In genomic region chr6:15423286-15423957, GRCh38 we compare ENCODE assay signal across 20 cellular contexts.
DNase-seq lines count a peak whose midpoint lies in the region; ATAC-seq and TF ChIP-seq lines count a peak whose summit lies in the region.
"Had no signal": no experiment of that assay in that cellular context is flagged by ENCODE, and none has a peak within 500 bp of the region (broad histone marks: within the 10 kb centered on the region; RNA-seq: fewer than 3 reads in every experiment).

No MANE protein-coding gene starts in this region.

- no peak overlapping the region for H3K27ac ChIP-seq in IMR-90 (ENCODE audit: insufficient read depth, low read length)
- H3K27ac ChIP-seq in right atrium auricular region: no peak overlapping the region
- H3K27ac ChIP-seq: lower lobe of right lung, neural progenitor cell, right lobe of liver, SJSA1, uterus had no signal

- H3K9me3 Mint-ChIP-seq in T-helper 2 cell treated with Interferon-gamma antibody and Interleukin-4, amounts not matched to agents 5 μg/mL and 100 μg/mL, for 36 hours: peaks cover 16% of the 10 kb centered on the region
- peaks cover 12% of the 10 kb centered on the region for H3K9me3 Mint-ChIP-seq in activated naive CD8-positive, alpha-beta T cell treated with anti-CD3 and anti-CD28 coated beads for 36 hours
- H3K9me3 Mint-ChIP-seq in natural killer cell: peaks cover 0 to 3% of the 10 kb centered on the region in 2 donors

- no peak overlapping the region for H2AK5ac ChIP-seq in IMR-90 (ENCODE audit: low read depth, low read length)

- no TSS peak for BruUV-seq in IMR-90 (replicated peaks; lab: Mats Ljungman, UMichigan)

- peaks cover 65% of the 10 kb centered on the region for H3K4me1 Mint-ChIP-seq in T-helper 2 cell treated with Interferon-gamma antibody and Interleukin-4, amounts not matched to agents 5 μg/mL and 100 μg/mL, for 36 hours (ENCODE audit: low read depth)
- H3K4me1 Mint-ChIP-seq in activated naive CD8-positive, alpha-beta T cell treated with anti-CD3 and anti-CD28 coated beads for 36 hours: peaks cover 67% of the 10 kb centered on the region
- peaks cover 78 to 83% of the 10 kb centered on the region in 2 donors for H3K4me1 Mint-ChIP-seq in natural killer cell

- peaks cover 69% of the 10 kb centered on the region for H4K20me1 ChIP-seq in IMR-90 (ENCODE audit: insufficient read depth, low read length)

- DNase-seq in T-helper 2 cell treated with Interferon-gamma antibody and Interleukin-4, amounts not matched to agents 5 μg/mL and 100 μg/mL, for 36 hours (ENCODE audit: low spot score): no peak
- DNase-seq in T-helper 2 cell: no peak
- DNase-seq in IMR-90: no peak
- no peak for DNase-seq in activated naive CD8-positive, alpha-beta T cell treated with anti-CD3 and anti-CD28 coated beads for 36 hours
- DNase-seq in natural killer cell: no peak
- DNase-seq in right atrium auricular region (ENCODE audit: low spot score): no peak
- no peak for DNase-seq in C1 segment of cervical spinal cord (lab: John Stamatoyannopoulos, UW)
- no peak for DNase-seq in NCI-H1092 treated with DMSO at 0.1 percent for 48 hours (lab: John Stamatoyannopoulos, UW)
- DNase-seq: 8988T; activated T-cell treated with anti-CD3 and anti-CD28 coated beads, Interleukin-2, amount 50 U/mL, for 4 hours; COR-L47; GDM1; lower lobe of right lung; NCI-H1105; NCI-H2171 treated with DMSO at 0.1 percent for 48 hours; right lobe of liver; stimulated activated CD4-positive, alpha-beta T cell treated with anti-CD3 and anti-CD28 coated beads, Interleukin-4, amount 100 ng/mL, for 1 hour; uterus had no signal

- H3K4ac ChIP-seq in IMR-90 (ENCODE audit: low read depth, low read length): no peak overlapping the region

- H3K9me1 ChIP-seq in IMR-90 (ENCODE audit: insufficient read depth, low read length): peaks cover 14% of the 10 kb centered on the region

- no peak for TF ChIP-seq POLR2A in IMR-90 (IDR thresholded peaks at IDR 0.05; ENCODE audit: low read depth, low read length)

- peaks cover 51% of the 10 kb centered on the region for H3K36me3 Mint-ChIP-seq in T-helper 2 cell treated with Interferon-gamma antibody and Interleukin-4, amounts not matched to agents 5 μg/mL and 100 μg/mL, for 36 hours (ENCODE audit: low read depth)
- peaks cover 73% of the 10 kb centered on the region for H3K36me3 Mint-ChIP-seq in activated naive CD8-positive, alpha-beta T cell treated with anti-CD3 and anti-CD28 coated beads for 36 hours
- H3K36me3 Mint-ChIP-seq in natural killer cell: no peaks in the 10 kb centered on the region

- no peak for TF ChIP-seq CTCF in IMR-90 (conservative IDR thresholded peaks at IDR 0.05; ENCODE audit: low read depth, low read length)
- TF ChIP-seq CTCF in natural killer cell (IDR thresholded peaks at IDR 0.05): no peak
- no peak for TF ChIP-seq CTCF in right atrium auricular region (IDR thresholded peaks at IDR 0.05)

- ATAC-seq in IMR-90 (ENCODE audit: low read depth) (no peak), natural killer cell (no peak)
- ATAC-seq: activated T-cell treated with anti-CD3 and anti-CD28 coated beads, Interleukin-2, amount 50 U/mL, for 4 hours; lower lobe of right lung; right lobe of liver had no signal

- in situ Hi-C loops in IMR-90 (cut with MboI; ENCODE audit: low sequenced_read_pairs): no loop called here

- peak overlapping the region; percentile 2 for H3K4me3 Mint-ChIP-seq in T-helper 2 cell treated with Interferon-gamma antibody and Interleukin-4, amounts not matched to agents 5 μg/mL and 100 μg/mL, for 36 hours
- no peak overlapping the region for H3K4me3 Mint-ChIP-seq in activated naive CD8-positive, alpha-beta T cell treated with anti-CD3 and anti-CD28 coated beads for 36 hours
- peak overlapping the region; percentile 22 for H3K4me3 Mint-ChIP-seq in natural killer cell
- H3K4me3 Mint-ChIP-seq: activated T-cell treated with anti-CD3 and anti-CD28 coated beads, Interleukin-2, amount 50 U/mL, for 4 hours; neural progenitor cell had no signal

- POLR2A ChIA-PET in IMR-90 (lab: Charles Lee; ENCODE audit: unreplicated experiment): no interaction called here

- peaks cover 6% of the 10 kb centered on the region for H3K4me1 ChIP-seq in IMR-90 (ENCODE audit: control insufficient read depth, insufficient read depth, low read length)
- peaks cover 0 to 46% of the 10 kb centered on the region in 2 donors for H3K4me1 ChIP-seq in right atrium auricular region
- H3K4me1 ChIP-seq: uterus had no signal

- H4K91ac ChIP-seq in IMR-90 (ENCODE audit: insufficient read depth, low read depth, low read length): no peak overlapping the region

- WGBS in IMR-90 (ENCODE audit: extremely low coverage in 2 of 2, insufficient read length in 1 of 2), 2 experiments: 100% methylated on average over 2 of the region's 7 CpGs; no CpG with 5 or more reads in 1 of the 2 experiments

- H3K14ac ChIP-seq in IMR-90 (replicated peaks; ENCODE audit: low read depth, low read length): no peak overlapping the region

- no peak overlapping the region for H3K4me3 ChIP-seq in IMR-90 (ENCODE audit: insufficient read depth, low read depth, low read length)
- H3K4me3 ChIP-seq in right atrium auricular region: no peak overlapping the region
- H3K4me3 ChIP-seq: lower lobe of right lung, neural progenitor cell, right lobe of liver, SJSA1, uterus had no signal

- H4K8ac ChIP-seq in IMR-90 (ENCODE audit: low read depth in 2 of 2, low read length in 2 of 2): no peak overlapping the region

- intact Hi-C loops in IMR-90 (cut with micrococcal nuclease) (no loop called here), natural killer cell (cut with micrococcal nuclease) (loop anchor here (5.0 kb wide), 1 partner anchor 176 kb away; the partner anchor contains the start of gene JARID2)

- peaks cover 46 to 69% of the 10 kb centered on the region in 2 experiments for H3K79me1 ChIP-seq in IMR-90 (ENCODE audit: low read depth in 1 of 2, low read length in 2 of 2)

- dilution Hi-C loops in IMR-90 (cut with HindIII; ENCODE audit: low sequenced_read_pairs, unreplicated experiment): no loop called here

- H3K27me3 ChIP-seq in IMR-90 (ENCODE audit: control insufficient read depth, insufficient read depth, low read length): no peaks in the 10 kb centered on the region
- no peaks in the 10 kb centered on the region for H3K27me3 ChIP-seq in right atrium auricular region
- H3K27me3 ChIP-seq: neural progenitor cell, right lobe of liver, SJSA1, uterus had no signal

- H2BK15ac ChIP-seq in IMR-90 (ENCODE audit: low read depth, low read length): no peak overlapping the region

- H3K56ac ChIP-seq in IMR-90 (ENCODE audit: extremely low read depth, insufficient read depth, low read length): no peak overlapping the region

- H3K36me3 ChIP-seq in IMR-90 (ENCODE audit: control insufficient read depth, insufficient read depth, low read length) (peaks cover 3% of the 10 kb centered on the region; the same call in 1 of the 2 replicates), right atrium auricular region (no peaks in the 10 kb centered on the region)
- H3K36me3 ChIP-seq: lower lobe of right lung, right lobe of liver, SJSA1, uterus had no signal

- no peak overlapping the region for H3K18ac ChIP-seq in IMR-90 (ENCODE audit: low read depth, low read length)

- H3K4me2 ChIP-seq in IMR-90 (ENCODE audit: low read depth, low read length): no peak overlapping the region
- H3K4me2 ChIP-seq: neural progenitor cell had no signal

- H2AFZ ChIP-seq in IMR-90 (replicated peaks; ENCODE audit: low read length, poor library complexity): no peak overlapping the region
- H2AFZ ChIP-seq: neural progenitor cell had no signal

- TF ChIP-seq RAD21 in IMR-90 (IDR thresholded peaks at IDR 0.05; ENCODE audit: low read length): no peak

- no peak overlapping the region for H2BK120ac ChIP-seq in IMR-90 (ENCODE audit: low read depth, low read length)

- no peak overlapping the region for H3K23ac ChIP-seq in IMR-90 (ENCODE audit: low read depth, low read length)

- H3K9me3 ChIP-seq in IMR-90 (ENCODE audit: control insufficient read depth, insufficient read depth, low read length) (peaks cover 7% of the 10 kb centered on the region), right atrium auricular region (peaks cover 0 to 16% of the 10 kb centered on the region in 2 donors)

- no peaks in the 10 kb centered on the region for H3K27me3 Mint-ChIP-seq in T-helper 2 cell treated with Interferon-gamma antibody and Interleukin-4, amounts not matched to agents 5 μg/mL and 100 μg/mL, for 36 hours (ENCODE audit: low read depth)
- no peaks in the 10 kb centered on the region for H3K27me3 Mint-ChIP-seq in activated naive CD8-positive, alpha-beta T cell treated with anti-CD3 and anti-CD28 coated beads for 36 hours
- no peaks in the 10 kb centered on the region for H3K27me3 Mint-ChIP-seq in natural killer cell (ENCODE audit: low read depth in 2 of 2)

- H3K27ac Mint-ChIP-seq in T-helper 2 cell treated with Interferon-gamma antibody and Interleukin-4, amounts not matched to agents 5 μg/mL and 100 μg/mL, for 36 hours: peak overlapping the region; percentile 50
- H3K27ac Mint-ChIP-seq in activated naive CD8-positive, alpha-beta T cell treated with anti-CD3 and anti-CD28 coated beads for 36 hours: peak overlapping the region; percentile 44
- H3K27ac Mint-ChIP-seq in natural killer cell: peak overlapping the region; percentile 87 to 93

- CTCF ChIA-PET in IMR-90 (lab: Yijun Ruan, JAX): no interaction called here

- H2BK5ac ChIP-seq in IMR-90 (ENCODE audit: low read depth, low read length, poor library complexity, severe bottlenecking): no peak overlapping the region

- no peak overlapping the region for H4K5ac ChIP-seq in IMR-90 (ENCODE audit: low read depth, low read length)

- no peak overlapping the region for H2BK20ac ChIP-seq in IMR-90 (ENCODE audit: low read depth, low read length)

- H3K9ac ChIP-seq in IMR-90 (ENCODE audit: low read depth, low read length): no peak overlapping the region
- H3K9ac ChIP-seq: neural progenitor cell had no signal

- no peak overlapping the region for H2AK9ac ChIP-seq in IMR-90 (replicated peaks; ENCODE audit: low read depth, low read length, poor library complexity)

TF ChIP-seq in IMR-90, 13 proteins besides CTCF, POLR2A, EP300 and RAD21 (continues in another document):
- peak; percentile 53; the same call in 1 of the 2 replicates for TF ChIP-seq CEBPB (IDR thresholded peaks at IDR 0.05; ENCODE audit: low read depth, low read length)
- no peak for TF ChIP-seq FOS (IDR thresholded peaks at IDR 0.05; ENCODE audit: low read depth, low read length)
- no peak for TF ChIP-seq CHD1 (IDR thresholded peaks at IDR 0.05; ENCODE audit: low read depth, low read length)
- no peak for TF ChIP-seq ELK1 (IDR thresholded peaks at IDR 0.05; ENCODE audit: borderline replicate concordance, low read depth, low read length)
